ENCODE assay signal across 1 cellular context in genomic region chr10:132489053-132489703, GRCh38.
TF ChIP-seq lines count a peak whose summit lies in the region.

No MANE protein-coding gene starts in this region.

TF ChIP-seq in IMR-90, 13 proteins besides CTCF, POLR2A, EP300 and RAD21 (continued from another document):
- TF ChIP-seq MAZ (IDR thresholded peaks at IDR 0.05; ENCODE audit: borderline replicate concordance, low read depth, low read length) (no peak), USF2 (IDR thresholded peaks at IDR 0.05; ENCODE audit: low read depth, low read length) (no peak), RCOR1 (IDR thresholded peaks at IDR 0.05; ENCODE audit: insufficient replicate concordance, low read length) (no peak), CHD1 (IDR thresholded peaks at IDR 0.05; ENCODE audit: low read depth, low read length) (no peak), ELK1 (IDR thresholded peaks at IDR 0.05; ENCODE audit: borderline replicate concordance, low read depth, low read length) (no peak), FOS (IDR thresholded peaks at IDR 0.05; ENCODE audit: low read depth, low read length) (no peak), NFE2L2 (IDR thresholded peaks at IDR 0.05; ENCODE audit: low read depth, low read length) (no peak), CEBPB (IDR thresholded peaks at IDR 0.05; ENCODE audit: low read depth, low read length) (no peak), SMC3 (IDR thresholded peaks at IDR 0.05; ENCODE audit: low read depth, low read length) (no peak), RFX5 (IDR thresholded peaks at IDR 0.05; ENCODE audit: low read depth, low read length) (no peak)
TF ChIP-seq in IMR-90: peak in this region for 0.
